ENCODE assay signal across 17 cellular contexts in the genomic region with DNA sequence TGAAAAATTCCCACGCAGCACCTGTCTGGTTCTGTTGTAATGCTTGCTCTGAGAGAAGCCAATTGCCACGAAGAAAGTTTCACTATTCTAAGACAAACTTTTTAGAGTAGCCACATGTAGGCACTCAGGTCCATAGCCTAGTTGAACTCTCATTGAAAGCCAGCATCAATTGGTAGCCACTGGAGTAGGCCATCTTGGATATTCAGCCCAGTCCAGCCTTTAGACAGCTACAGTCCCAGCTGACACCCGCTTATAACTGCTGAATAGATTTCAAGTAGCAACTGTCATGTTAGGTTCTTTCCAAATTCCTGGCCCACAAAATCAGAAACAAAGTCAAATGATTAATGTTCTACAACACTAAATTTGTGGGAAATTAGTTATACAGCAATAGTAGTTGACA. TPM values are rescaled to one million over a fixed set of nuclear protein-coding genes. Genes with fewer than 3 reads are reported as not detected.
DNase-seq lines count a peak whose midpoint lies in the region; ATAC-seq, FAIRE-seq and TF ChIP-seq lines count a peak whose summit lies in the region.
"Had no signal": no experiment of that assay in that cellular context is flagged by ENCODE, and none has a peak within 500 bp of the region (broad histone marks: within the 10 kb centered on the region; RNA-seq: fewer than 3 reads in every experiment).

No MANE protein-coding gene starts in this region.

- no peak overlapping the region for H3K4me2 ChIP-seq in MM.1S (ENCODE audit: low read depth, low read length)
- no peak overlapping the region for H3K4me2 ChIP-seq in K562 (ENCODE audit: insufficient read depth, low read length)

- TF ChIP-seq CTCF in MM.1S (IDR thresholded peaks at IDR 0.05; ENCODE audit: low read length), result no peak
- TF ChIP-seq CTCF in K562 (IDR thresholded peaks at IDR 0.05 in 2 of 3, conservative IDR thresholded peaks at IDR 0.05 in 1 of 3; ENCODE audit: insufficient read depth in 2 of 3, low read depth in 1 of 3, low read length in 3 of 3), result no peak
- no peak for TF ChIP-seq CTCF in thoracic aorta (IDR thresholded peaks at IDR 0.05)

- H3K36me3 ChIP-seq in MM.1S (replicated peaks; ENCODE audit: insufficient read depth, low read length) (no peaks in the 10 kb centered on the region), K562 (ENCODE audit: control insufficient read depth, insufficient read depth, low read length) (no peaks in the 10 kb centered on the region), thoracic aorta (no peaks in the 10 kb centered on the region)
- H3K36me3 ChIP-seq: BE2C, HAP-1 had no signal

- no peak overlapping the region for H3K4me3 ChIP-seq in MM.1S (ENCODE audit: low read length)
- H3K4me3 ChIP-seq in K562, result no peak overlapping the region
- H3K4me3 ChIP-seq in thoracic aorta, result no peak overlapping the region
- H3K4me3 ChIP-seq: HAP-1 had no signal

- 68% methylated on average over 3 of the region's 3 CpGs for WGBS in K562 (ENCODE audit: insufficient coverage, low coverage, missing lambda C conversion rate)

- no peak for TF ChIP-seq EP300 in K562 (IDR thresholded peaks at IDR 0.05; ENCODE audit: low read length)

- no peaks in the 10 kb centered on the region for H3K27me3 ChIP-seq in MM.1S (replicated peaks; ENCODE audit: insufficient read depth, low read length)
- no peaks in the 10 kb centered on the region for H3K27me3 ChIP-seq in K562 (ENCODE audit: control insufficient read depth in 2 of 2, insufficient read depth in 2 of 2, low read length in 2 of 2)
- no peaks in the 10 kb centered on the region for H3K27me3 ChIP-seq in thoracic aorta (replicated peaks; ENCODE audit: insufficient read depth)
- H3K27me3 ChIP-seq: BE2C had no signal

- H3K79me2 ChIP-seq in MM.1S (ENCODE audit: low read length) (no peaks in the 10 kb centered on the region), K562 (ENCODE audit: control insufficient read depth, insufficient read depth, low read length) (no peaks in the 10 kb centered on the region)

- H2AFZ ChIP-seq in MM.1S (ENCODE audit: low read length), result 0 out of 2 replicates have a peak overlapping the region, but pooled peaks have one; percentile 11
- peak overlapping the region; percentile 32; the same call in 1 of the 2 replicates for H2AFZ ChIP-seq in K562 (ENCODE audit: low read depth, low read length)

- in situ Hi-C loops in K562 (cut with MboI), result no loop called here

- H3K9me2 ChIP-seq in MM.1S (replicated peaks; ENCODE audit: insufficient read depth, low read length), result no peaks in the 10 kb centered on the region

- CTCF ChIA-PET in K562 (lab: Yijun Ruan, JAX; ENCODE audit: low intra/inter-chr PET ratio), result no interaction called here

- no TSS peak for BruUV-seq in K562 (replicated peaks; lab: Mats Ljungman, UMichigan)

- no peaks in the 10 kb centered on the region for H3F3A ChIP-seq in MM.1S (ENCODE audit: insufficient read depth, low read length)

- POLR2A ChIA-PET in K562 (lab: Yijun Ruan, JAX), result interaction anchor here (0.9 kb wide), 1 partner anchor 954 kb away, joined by 3 read pairs; no protein-coding TSS in a partner anchor

- TF ChIP-seq POLR2A in K562 (conservative IDR thresholded peaks at IDR 0.05), result no peak

- FAIRE-seq in K562 (lab: Jason Lieb, UNC), result no peak
- FAIRE-seq: GM12891, GM19239, H1 had no signal

- H4K20me1 ChIP-seq in MM.1S (ENCODE audit: insufficient read depth, low read length) (no peaks in the 10 kb centered on the region), K562 (replicated peaks; ENCODE audit: control insufficient read depth, insufficient read depth, low read length) (no peaks in the 10 kb centered on the region)

- H3K9me3 ChIP-seq in MM.1S (replicated peaks; ENCODE audit: insufficient read depth, low read length) (no peaks in the 10 kb centered on the region; the same call in 1 of the 2 replicates), K562 (replicated peaks; ENCODE audit: control insufficient read depth, insufficient read depth, low read depth, low read length) (no peaks in the 10 kb centered on the region), thoracic aorta (no peaks in the 10 kb centered on the region)
- H3K9me3 ChIP-seq: BE2C, HAP-1 had no signal

- H3K9me1 ChIP-seq in K562 (ENCODE audit: control insufficient read depth, insufficient read depth, low read length), result no peaks in the 10 kb centered on the region

- H3K9ac ChIP-seq in MM.1S (ENCODE audit: low read length), result no peak overlapping the region
- H3K9ac ChIP-seq in K562 (ENCODE audit: insufficient read depth in 1 of 2, low read depth in 2 of 2, low read length in 2 of 2), result no peak overlapping the region

- H3K27ac ChIP-seq in MM.1S (ENCODE audit: low read length) (no peak overlapping the region), K562 (ENCODE audit: extremely low read depth, low read depth, low read length) (no peak overlapping the region), thoracic aorta (peak overlapping the region; percentile 2 to 75)

- DNase-seq in MM.1S (no peak), K562 (ENCODE audit: extremely low read depth in 1 of 4, low spot score in 3 of 4) (no peak), thoracic aorta (ENCODE audit: low spot score) (no peak), midbrain (lab: John Stamatoyannopoulos, UW) (no peak), NCI-H2081 (lab: John Stamatoyannopoulos, UW) (no peak), NCI-H774 (lab: John Stamatoyannopoulos, UW) (no peak)
- DNase-seq: ACHN; BE2C; C1 segment of cervical spinal cord; CD4-positive, CD25-positive, alpha-beta regulatory T cell; CD8-positive, alpha-beta memory T cell; COR-L47 had no signal

- H3K4me1 ChIP-seq in MM.1S (ENCODE audit: low read length) (no peaks in the 10 kb centered on the region), K562 (replicated peaks in 1 of 2; ENCODE audit: control insufficient read depth in 2 of 2, insufficient read depth in 2 of 2, low read length in 2 of 2) (no peaks in the 10 kb centered on the region; a peak in 1 of 5 replicates), thoracic aorta (ENCODE audit: control insufficient read depth in 1 of 2, low read depth in 2 of 2) (peaks cover 9 to 21% of the 10 kb centered on the region in 2 donors)
- H3K4me1 ChIP-seq: BE2C, HAP-1 had no signal

- intact Hi-C loops in K562 (cut with micrococcal nuclease), result no loop called here

- no peak for TF ChIP-seq RAD21 in K562 (CRISPR knock-in tag; conservative IDR thresholded peaks at IDR 0.05 in 1 of 2, IDR thresholded peaks at IDR 0.05 in 1 of 2)

- peak; percentile 52; the same call in 2 of the 3 replicates for ATAC-seq in K562
- no peak for ATAC-seq in thoracic aorta (ENCODE audit: insufficient number of reproducible peaks, low FRiP score, low read depth)

TF ChIP-seq in K562, 482 proteins besides CTCF, POLR2A, EP300 and RAD21:
- 0 out of 2 replicates have a peak, but pooled peaks have one; percentile 20 for TF ChIP-seq MYBL2 (IDR thresholded peaks at IDR 0.05; ENCODE audit: low read depth)
- no peak for TF ChIP-seq MYBL2 (CRISPR knock-in tag; IDR thresholded peaks at IDR 0.05; ENCODE audit: borderline replicate concordance)
- peak in 1 of 3 experiments; percentile 22 for TF ChIP-seq YY1 (IDR thresholded peaks at IDR 0.05; ENCODE audit: borderline replicate concordance in 1 of 3, control insufficient read depth in 1 of 3, extremely low read depth in 1 of 3, insufficient read depth in 3 of 3, insufficient read length in 1 of 3, insufficient replicate concordance in 2 of 3, low read depth in 1 of 3, low read length in 2 of 3)
- 0 out of 2 replicates have a peak, but pooled peaks have one; percentile 52 for TF ChIP-seq EHMT2 (IDR thresholded peaks at IDR 0.05)
- no peak for TF ChIP-seq ZNF324 (CRISPR knock-in tag; IDR thresholded peaks at IDR 0.05)

RNA-seq across cellular contexts. Expression of a gene that starts 31.6 kb away (rescaled TPM):
- 0.55 and 0.67 TPM in 2 replicates for total RNA-seq in K562 (2011; cell fraction: chromatin; rRNA removed; ENCODE audit: low replicate concordance)
- total RNA-seq in K562 (2011; cell fraction: nucleolus; rRNA removed), result 0.50 and 0.79 TPM in 2 replicates
- total RNA-seq in K562 (2011; cell fraction: nucleoplasm; rRNA removed), result 0.38 and 0.95 TPM in 2 replicates
- total RNA-seq in K562 (2014; rRNA removed) (0.08 and 0.09 TPM in 2 replicates), K562 (2014; rRNA removed; fragmentation: Illumina TruSeq; extraction: Trizol) (0.13 and 0.33 TPM in 2 replicates), K562 (2015; rRNA removed; fragmentation: Illumina TruSeq; extraction: Trizol) (0.22 and 0.23 TPM in 2 replicates), K562 (2021) (0.09 and 0.22 TPM in 2 replicates), thoracic aorta (1 to 10 TPM; 4.1 to 4.6 TPM)
- polyA plus RNA-seq in K562 (2011; rRNA removed) (0.18 and 0.22 TPM in 2 replicates), K562 (2014; fragmentation: Illumina TruSeq; extraction: Trizol) (0.09 and 0.17 TPM in 2 replicates), K562 (2014; fragmentation: Nextera tagmentation; extraction: Ambion mirVana) (under 1 TPM; 0.04 TPM), K562 (2014; rRNA removed) (0.09 and 0.61 TPM in 2 replicates)
- polyA plus RNA-seq in K562 (2011; cell fraction: cytosol; rRNA removed), result 0.03 and 0.07 TPM in 2 replicates
- 0.48 and 1.2 TPM in 2 replicates for polyA plus RNA-seq in K562 (2011; cell fraction: nucleus; rRNA removed)
- polyA plus RNA-seq in K562 (2012), result 0.12 and 0.79 TPM in 2 replicates
- 0.48 and 0.67 TPM in 2 replicates for polyA minus RNA-seq in K562 (2011; rRNA and poly(A)+ RNA removed)
- not detected in 2 replicates for polyA minus RNA-seq in K562 (2011; cell fraction: cytosol; rRNA and poly(A)+ RNA removed)
- polyA minus RNA-seq in K562 (2011; cell fraction: nucleus; rRNA and poly(A)+ RNA removed), result 0.40 and 1.6 TPM in 2 replicates
- total RNA-seq: HT-29 had no signal

Comparison
In these comparisons a context has a peak if more than half of its experiments do, and no peak if none do; other contexts are left out.
1. H3K27ac ChIP-seq: peak in thoracic aorta (2 of 2); none in MM.1S (single experiment) and K562 (single experiment).